16 cellular contexts compared by ENCODE assay signal in the genomic region with DNA sequence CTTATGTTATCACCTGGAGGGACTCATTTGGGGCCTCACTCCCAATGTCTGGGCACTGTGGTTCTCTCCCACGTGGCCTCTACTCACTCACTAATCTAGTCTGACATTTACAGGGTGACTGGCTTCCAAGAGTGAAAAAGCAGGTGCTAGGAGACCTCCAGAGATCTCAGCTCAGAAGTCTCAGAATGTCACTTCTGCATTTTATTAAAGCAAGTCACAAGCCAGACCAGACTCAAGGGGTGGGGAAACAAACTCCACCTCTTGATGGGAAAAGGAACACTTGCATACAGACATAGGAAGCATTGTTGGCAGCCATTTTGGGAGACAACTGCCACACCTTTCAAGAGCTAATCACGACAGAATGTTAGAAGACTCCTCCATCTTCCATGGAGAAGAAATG.
"Had no signal": no experiment of that assay in that cellular context is flagged by ENCODE, and none has a peak within 500 bp of the region (broad histone marks: within the 10 kb centered on the region; RNA-seq: fewer than 3 reads in every experiment).

No MANE protein-coding gene starts in this region.

- H3K9me3 ChIP-seq: esophagus squamous epithelium, sigmoid colon, tibial nerve, vagina had no signal

- H3K4me3 Mint-ChIP-seq: activated CD4-positive, alpha-beta T cell treated with anti-CD3 and anti-CD28 coated beads, Interleukin-2, amount 10 ng/mL, durations not matched to agents 7 days and 5 days; activated naive CD4-positive, alpha-beta T cell treated with anti-CD3 and anti-CD28 coated beads, Interleukin-2, amount 50 U/mL, for 24 hours; nephron had no signal

- H3K9me3 Mint-ChIP-seq: activated naive CD4-positive, alpha-beta T cell treated with anti-CD3 and anti-CD28 coated beads, Interleukin-2, amount 50 U/mL, for 24 hours; nephron had no signal

- H3K4me3 ChIP-seq: esophagus squamous epithelium, sigmoid colon, tibial nerve, vagina had no signal

- H3K27me3 Mint-ChIP-seq: activated naive CD4-positive, alpha-beta T cell treated with anti-CD3 and anti-CD28 coated beads, Interleukin-2, amount 50 U/mL, for 24 hours had no signal

- DNase-seq: activated CD4-positive, alpha-beta T cell treated with anti-CD3 and anti-CD28 coated beads, Interleukin-2, amount 10 ng/mL, durations not matched to agents 7 days and 5 days; activated CD8-positive, alpha-beta memory T cell treated with anti-CD3 and anti-CD28 coated beads, Interleukin-2, amount 50 U/mL, for 4 hours; activated gamma-delta T cell; activated T-cell treated with anti-CD3 and anti-CD28 coated beads, Interleukin-2, amount 50 U/mL, for 48 hours; dermis blood vessel endothelial cell; effector memory CD4-positive, alpha-beta T cell; esophagus squamous epithelium; left cardiac atrium; sigmoid colon; stimulated activated naive CD4-positive, alpha-beta T cell treated with Interleukin-2 at 50 U/mL for 16 hours; T-helper 1 cell; T-helper 9 cell had no signal

- ATAC-seq: left cardiac atrium had no signal

- H3K27ac ChIP-seq: esophagus squamous epithelium, sigmoid colon, tibial nerve, vagina had no signal

- H3K27ac Mint-ChIP-seq: activated CD4-positive, alpha-beta T cell treated with anti-CD3 and anti-CD28 coated beads, Interleukin-2, amount 10 ng/mL, durations not matched to agents 7 days and 5 days; activated naive CD4-positive, alpha-beta T cell treated with anti-CD3 and anti-CD28 coated beads, Interleukin-2, amount 50 U/mL, for 24 hours; nephron had no signal

- H3K4me1 ChIP-seq: esophagus squamous epithelium, sigmoid colon had no signal

- H3K36me3 ChIP-seq: esophagus squamous epithelium, sigmoid colon, tibial nerve, vagina had no signal

- H3K27me3 ChIP-seq: esophagus squamous epithelium, sigmoid colon, tibial nerve, vagina had no signal

- H3K36me3 Mint-ChIP-seq: activated naive CD4-positive, alpha-beta T cell treated with anti-CD3 and anti-CD28 coated beads, Interleukin-2, amount 50 U/mL, for 24 hours had no signal
